13 cellular contexts compared by ENCODE assay signal in the genomic region with DNA sequence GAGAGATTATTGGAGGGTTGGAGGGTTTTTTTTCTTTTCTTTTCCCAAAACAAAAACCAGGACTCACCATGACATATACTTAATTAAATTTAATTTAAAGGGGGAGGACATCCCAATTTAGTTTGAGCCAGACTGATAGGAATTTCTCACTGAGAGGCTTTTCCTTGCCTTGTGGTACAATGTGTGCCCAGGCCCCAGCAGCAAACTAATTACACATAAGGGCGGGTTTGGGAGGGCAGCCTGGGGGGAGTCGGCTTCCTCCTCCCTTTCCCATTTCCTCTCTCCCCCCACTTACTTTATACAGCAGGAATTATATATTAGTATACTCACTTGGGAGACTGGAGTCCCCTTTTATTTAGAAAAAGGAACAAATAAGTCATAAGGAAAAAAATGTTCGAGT. TPM values are rescaled to one million over a fixed set of nuclear protein-coding genes. Genes with fewer than 3 reads are reported as not detected.
DNase-seq lines count a peak whose midpoint lies in the region; ATAC-seq, FAIRE-seq and TF ChIP-seq lines count a peak whose summit lies in the region.
"Had no signal": no experiment of that assay in that cellular context is flagged by ENCODE, and none has a peak within 500 bp of the region (broad histone marks: within the 10 kb centered on the region; RNA-seq: fewer than 3 reads in every experiment).

No MANE protein-coding gene starts in this region.

- H3K4me3 ChIP-seq in cardiac muscle cell (peak overlapping the region; percentile 93), HepG2 (replicated peaks in 1 of 3; ENCODE audit: insufficient read depth in 1 of 3, low read depth in 2 of 3, low read length in 3 of 3) (peak overlapping the region; percentile 12 to 100 (median 76); a peak in 5 of 6 replicates)
- H3K4me3 ChIP-seq: BLaER1 had no signal

- no peak for TF ChIP-seq EP300 in HepG2 (IDR thresholded peaks at IDR 0.05; ENCODE audit: low read depth in 2 of 2, low read length in 2 of 2)
- no peak for TF ChIP-seq EP300 in HepG2 (CRISPR knock-in tag; IDR thresholded peaks at IDR 0.05; ENCODE audit: borderline replicate concordance)

- H3K4me1 Mint-ChIP-seq in activated CD4-positive, alpha-beta T cell treated with anti-CD3 and anti-CD28 coated beads for 36 hours: peaks cover 16% of the 10 kb centered on the region

- H3K4me3 Mint-ChIP-seq in activated CD4-positive, alpha-beta T cell treated with anti-CD3 and anti-CD28 coated beads for 36 hours: no peak overlapping the region
- H3K4me3 Mint-ChIP-seq: activated T-cell treated with anti-CD3 and anti-CD28 coated beads, Interleukin-2, amount 50 U/mL, for 72 hours had no signal

- H3K27ac Mint-ChIP-seq in activated CD4-positive, alpha-beta T cell treated with anti-CD3 and anti-CD28 coated beads for 36 hours: no peak overlapping the region
- H3K27ac Mint-ChIP-seq: activated T-cell treated with anti-CD3 and anti-CD28 coated beads, Interleukin-2, amount 50 U/mL, for 72 hours had no signal

- H3K9me3 Mint-ChIP-seq in activated CD4-positive, alpha-beta T cell treated with anti-CD3 and anti-CD28 coated beads for 36 hours (ENCODE audit: low read depth): no peaks in the 10 kb centered on the region
- H3K9me3 Mint-ChIP-seq: activated T-cell treated with anti-CD3 and anti-CD28 coated beads, Interleukin-2, amount 50 U/mL, for 72 hours had no signal

- H4K20me1 ChIP-seq in HepG2 (ENCODE audit: insufficient read depth, low read length): peaks cover 17% of the 10 kb centered on the region

- peaks cover 65% of the 10 kb centered on the region for H3K27me3 Mint-ChIP-seq in activated CD4-positive, alpha-beta T cell treated with anti-CD3 and anti-CD28 coated beads for 36 hours

- peaks cover 46% of the 10 kb centered on the region for H3K4me1 ChIP-seq in cardiac muscle cell (ENCODE audit: low read depth)
- H3K4me1 ChIP-seq in HepG2 (ENCODE audit: insufficient read depth, low read length): peaks cover 71% of the 10 kb centered on the region

- intact Hi-C loops in Right ventricle myocardium superior (cut with DNase I) (loop anchor here (5.0 to 10.0 kb wide), 4 partner anchors 70 to 262 kb away; no protein-coding TSS in a partner anchor), HepG2 (cut with micrococcal nuclease; ENCODE audit: unreplicated experiment) (loop anchor here (2.0 to 5.0 kb wide), 3 partner anchors 68 to 150 kb away; no protein-coding TSS in a partner anchor)
- intact Hi-C loops in activated CD4-positive, alpha-beta T cell treated with anti-CD3 and anti-CD28 coated beads for 36 hours (cut with DNase I, micrococcal nuclease): loop anchor here (5.0 to 10.0 kb wide), 3 partner anchors 208 to 1052 kb away; partner anchors contain the start of genes FAR1 (in 1 of the 2) and GALNT18 (in 1 of the 2)

- no peak overlapping the region for H2AFZ ChIP-seq in HepG2 (ENCODE audit: low read length)

- in situ Hi-C loops in HepG2 (cut with HindIII; ENCODE audit: extremely low pct_ligation_motif_present, low pct_unique_long_range_greater_than_20kb): loop anchor here (10.0 kb wide), 1 partner anchor 208 kb away; no protein-coding TSS in a partner anchor

- DNase-seq in cardiac muscle cell (ENCODE audit: low read depth in 1 of 2, low spot score in 1 of 2) (peak in 1 of 2 donors; percentile 48), Right ventricle myocardium superior (no peak), astrocyte of the hippocampus (ENCODE audit: low read depth, low spot score) (peak; percentile 70), HepG2 (ENCODE audit: low spot score) (no peak), urothelium cell line (ENCODE audit: low spot score) (peak; percentile 32), NCI-H2196 (lab: John Stamatoyannopoulos, UW; ENCODE audit: unreplicated experiment) (no peak), hypothalamus (lab: John Stamatoyannopoulos, UW) (no peak)
- no peak for DNase-seq in activated CD4-positive, alpha-beta T cell treated with anti-CD3 and anti-CD28 coated beads for 36 hours
- DNase-seq: activated T-cell treated with anti-CD3 and anti-CD28 coated beads, Interleukin-2, amount 50 U/mL, for 72 hours; midbrain; NCI-H187 treated with DMSO at 0.1 percent for 48 hours; substantia nigra had no signal

- no peaks in the 10 kb centered on the region for H3K36me3 Mint-ChIP-seq in activated CD4-positive, alpha-beta T cell treated with anti-CD3 and anti-CD28 coated beads for 36 hours (ENCODE audit: low read depth)

- TF ChIP-seq POLR2A in HepG2 (IDR thresholded peaks at IDR 0.05; ENCODE audit: insufficient read depth in 1 of 2, low read depth in 2 of 2, low read length in 2 of 2): no peak

- peak overlapping the region; percentile 83; the same call in 1 of the 2 replicates for H3K9ac ChIP-seq in HepG2 (ENCODE audit: insufficient read depth, low read depth, low read length)
- H3K9ac ChIP-seq: BLaER1 had no signal

- POLR2A ChIA-PET in HepG2 (lab: Yijun Ruan, JAX): no interaction called here
- POLR2A ChIA-PET in activated CD4-positive, alpha-beta T cell treated with anti-CD3 and anti-CD28 coated beads for 36 hours (lab: Charles Lee): no interaction called here

- FAIRE-seq in HepG2 (lab: Jason Lieb, UNC): no peak
- FAIRE-seq in urothelium cell line (lab: Jason Lieb, UNC): no peak

- no peak for TF ChIP-seq RAD21 in HepG2 (CRISPR knock-in tag; IDR thresholded peaks at IDR 0.05)

- H3K27me3 ChIP-seq in cardiac muscle cell: no peaks in the 10 kb centered on the region
- H3K27me3 ChIP-seq in HepG2 (ENCODE audit: control insufficient read depth in 1 of 2, insufficient read depth in 2 of 2, low read length in 2 of 2): no peaks in the 10 kb centered on the region

- no peak for ATAC-seq in Right ventricle myocardium superior (ENCODE audit: poor library complexity)
- no peak for ATAC-seq in HepG2
- ATAC-seq in activated CD4-positive, alpha-beta T cell treated with anti-CD3 and anti-CD28 coated beads for 36 hours: no peak
- ATAC-seq: activated T-cell treated with anti-CD3 and anti-CD28 coated beads, Interleukin-2, amount 50 U/mL, for 72 hours had no signal

- WGBS in HepG2 (ENCODE audit: low lambda C conversion rate): 55% methylated on average over 3 of the region's 3 CpGs

- peak overlapping the region; percentile 91 for H3K4me2 ChIP-seq in HepG2 (ENCODE audit: low read depth, low read length)
- H3K4me2 ChIP-seq: BLaER1 had no signal

- no peak for TF ChIP-seq CTCF in cardiac muscle cell (IDR thresholded peaks at IDR 0.05; ENCODE audit: low read depth, low read length)
- TF ChIP-seq CTCF in HepG2 (CRISPR knock-in tag; IDR thresholded peaks at IDR 0.05): no peak

- peak overlapping the region; percentile 100 for H3K27ac ChIP-seq in cardiac muscle cell
- H3K27ac ChIP-seq in HepG2 (ENCODE audit: extremely low read length, insufficient read depth, low read length): no peak overlapping the region
- H3K27ac ChIP-seq: BLaER1 had no signal

- H3K36me3 ChIP-seq in cardiac muscle cell: no peaks in the 10 kb centered on the region
- H3K36me3 ChIP-seq in HepG2 (replicated peaks in 1 of 2; ENCODE audit: control insufficient read depth in 1 of 2, insufficient read depth in 2 of 2, low read length in 2 of 2): no peaks in the 10 kb centered on the region; a peak in 3 of 5 replicates
- H3K36me3 ChIP-seq: BLaER1 had no signal

- BruUV-seq in HepG2 (replicated peaks; lab: Mats Ljungman, UMichigan): no TSS peak

- H3K9me3 ChIP-seq in cardiac muscle cell (ENCODE audit: low read depth) (no peaks in the 10 kb centered on the region), HepG2 (ENCODE audit: low read length) (no peaks in the 10 kb centered on the region)

- CTCF ChIA-PET in HepG2 (lab: Yijun Ruan, JAX; ENCODE audit: low intra/inter-chr PET ratio, low total read pairs): no interaction called here
- CTCF ChIA-PET in activated CD4-positive, alpha-beta T cell treated with anti-CD3 and anti-CD28 coated beads for 36 hours (lab: Charles Lee): interaction anchor here (0.6 kb wide), 1 partner anchor 21 kb away, joined by 3 read pairs; no protein-coding TSS in a partner anchor

- peaks cover 67% of the 10 kb centered on the region for H3K79me2 ChIP-seq in HepG2 (ENCODE audit: insufficient read depth, low read length)

TF ChIP-seq in HepG2, 621 proteins besides CTCF, POLR2A, EP300 and RAD21:
- TF ChIP-seq AHR (CRISPR knock-in tag; IDR thresholded peaks at IDR 0.05) (no peak), GATA4 (IDR thresholded peaks at IDR 0.05; ENCODE audit: borderline replicate concordance, low read depth) (no peak)

RNA-seq across cellular contexts. Expression of gene TEAD1, which starts 2.9 kb away (rescaled TPM):
- total RNA-seq in cardiac muscle cell (73.9 and 105 TPM in 2 replicates), Right ventricle myocardium superior (107 TPM), HepG2 (2016; rRNA removed; fragmentation: Illumina TruSeq; extraction: Trizol) (30.5 and 40.7 TPM in 2 replicates)
- polyA plus RNA-seq in cardiac muscle cell (45.9 and 52.0 TPM in 2 replicates), HepG2 (2011; rRNA removed) (17.0 and 20.1 TPM in 2 replicates)
- total RNA-seq in HepG2 (2016; cell fraction: cytosol; rRNA removed; fragmentation: Illumina TruSeq; extraction: Trizol; ENCODE audit: low read depth): 8.3 and 11.7 TPM in 2 replicates
- total RNA-seq in HepG2 (2016; cell fraction: insoluble cytoplasmic fraction; rRNA removed; fragmentation: Illumina TruSeq; extraction: Trizol): 29.5 and 36.2 TPM in 2 replicates
- total RNA-seq in HepG2 (2016; cell fraction: membrane; rRNA removed; fragmentation: Illumina TruSeq; extraction: Trizol): 23.8 and 25.3 TPM in 2 replicates
- total RNA-seq in HepG2 (2016; cell fraction: nucleus; rRNA removed; fragmentation: Illumina TruSeq; extraction: Trizol): 42.8 and 45.0 TPM in 2 replicates
- polyA plus RNA-seq in HepG2 (2011; cell fraction: cytosol; rRNA removed): 13.0 and 14.1 TPM in 2 replicates
- 33.6 and 34.8 TPM in 2 replicates for polyA plus RNA-seq in HepG2 (2011; cell fraction: nucleus; rRNA removed)
- polyA plus RNA-seq in HepG2 (2012): 25.7 and 29.3 TPM in 2 replicates
- polyA plus RNA-seq in HepG2 (2016; cell fraction: cytosol; fragmentation: Illumina TruSeq; extraction: Trizol; ENCODE audit: low read depth): 0.77 and 0.92 TPM in 2 replicates
- 19.7 and 21.0 TPM in 2 replicates for polyA plus RNA-seq in HepG2 (2016; cell fraction: insoluble cytoplasmic fraction; fragmentation: Illumina TruSeq; extraction: Trizol; ENCODE audit: low read depth)
- polyA plus RNA-seq in HepG2 (2016; cell fraction: membrane; fragmentation: Illumina TruSeq; extraction: Trizol; ENCODE audit: low read depth): 2.6 and 3.3 TPM in 2 replicates
- 21.1 and 21.8 TPM in 2 replicates for polyA plus RNA-seq in HepG2 (2016; cell fraction: nucleus; fragmentation: Illumina TruSeq; extraction: Trizol; ENCODE audit: insufficient read depth, low read depth)
- polyA minus RNA-seq in HepG2 (2011; rRNA and poly(A)+ RNA removed; ENCODE audit: low replicate concordance): 45.9 and 178 TPM in 2 replicates
- 37.4 and 37.9 TPM in 2 replicates for polyA minus RNA-seq in HepG2 (2011; cell fraction: cytosol; rRNA and poly(A)+ RNA removed)
- polyA minus RNA-seq in HepG2 (2011; cell fraction: nucleus; rRNA and poly(A)+ RNA removed): 69.4 and 79.4 TPM in 2 replicates
- under 1 TPM; 0.59 to 0.65 TPM for total RNA-seq in activated CD4-positive, alpha-beta T cell treated with anti-CD3 and anti-CD28 coated beads for 36 hours

Comparison
In these comparisons a context has a peak if more than half of its experiments do, and no peak if none do; other contexts are left out.
1. DNase-seq: peak in astrocyte of the hippocampus (single experiment) and urothelium cell line (single experiment); none in Right ventricle myocardium superior (single experiment), HepG2 (single experiment), NCI-H2196 (single experiment), hypothalamus (0 of 51) and activated CD4-positive, alpha-beta T cell treated with anti-CD3 and anti-CD28 coated beads for 36 hours (single experiment).
2. RNA of gene TEAD1, which starts 2.9 kb away (total RNA-seq): 107 TPM in Right ventricle myocardium superior (single experiment), 73.9 to 105 TPM in cardiac muscle cell and 8.3 to 45.0 TPM in HepG2; 0.59 to 0.65 TPM in activated CD4-positive, alpha-beta T cell treated with anti-CD3 and anti-CD28 coated beads for 36 hours; every median in the first group is over 4 times any median in the second.